In the genomic region with DNA sequence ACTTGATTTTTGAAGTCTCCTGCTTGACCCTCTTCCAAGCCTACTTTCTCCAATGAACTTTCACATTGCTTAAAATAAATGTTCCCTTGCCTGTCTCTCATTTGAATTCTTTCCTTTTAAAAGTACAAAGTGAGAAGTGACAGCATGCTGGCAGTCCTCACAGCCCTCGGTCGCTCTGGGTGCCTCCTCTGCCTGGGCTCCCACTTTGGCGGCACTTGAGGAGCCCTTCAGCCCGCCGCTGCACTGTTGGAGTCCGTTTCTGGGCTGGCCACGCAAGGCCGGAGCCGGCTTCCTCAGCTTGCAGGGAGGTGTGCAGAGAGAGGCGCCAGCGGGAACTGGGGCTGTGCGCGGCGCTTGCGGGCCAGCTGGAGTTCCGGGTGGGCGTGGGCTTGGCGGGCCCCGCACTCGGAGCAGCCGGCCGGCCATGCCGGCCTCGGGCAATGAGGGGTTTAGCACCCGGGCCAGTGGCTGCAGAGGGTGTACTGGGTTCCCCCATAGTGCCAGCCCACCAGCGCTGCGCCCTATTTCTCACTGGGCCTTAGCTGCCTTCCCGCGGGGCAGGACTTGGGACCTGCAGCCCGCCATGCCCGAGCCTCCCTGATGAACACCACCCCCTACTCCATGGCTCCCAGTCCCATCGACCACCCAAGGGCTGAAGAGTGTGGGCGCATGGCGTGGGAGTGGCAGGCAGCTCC, we compare ENCODE assay signal across 17 cellular contexts. TPM values are rescaled to one million over a fixed set of nuclear protein-coding genes. Genes with fewer than 3 reads are reported as not detected.
DNase-seq lines count a peak whose midpoint lies in the region; ATAC-seq and TF ChIP-seq lines count a peak whose summit lies in the region.
"Had no signal": no experiment of that assay in that cellular context is flagged by ENCODE, and none has a peak within 500 bp of the region (broad histone marks: within the 10 kb centered on the region; RNA-seq: fewer than 3 reads in every experiment).

No MANE protein-coding gene starts in this region.

- H3K9me3 ChIP-seq in CD4-positive, CD25-positive, alpha-beta regulatory T cell (ENCODE audit: control insufficient read depth in 2 of 2, low read length in 2 of 2): no peaks in the 10 kb centered on the region
- H3K9me3 ChIP-seq in HEK293 (ENCODE audit: control insufficient read depth, insufficient read depth, low read depth, low read length): no peaks in the 10 kb centered on the region

- no peak overlapping the region for H3K4me3 ChIP-seq in CD4-positive, CD25-positive, alpha-beta regulatory T cell (ENCODE audit: low read depth, low read length)
- H3K4me3 ChIP-seq in HEK293 (ENCODE audit: low read depth, low read length): no peak overlapping the region

- H3K36me3 Mint-ChIP-seq in CD4-positive, CD25-positive, alpha-beta regulatory T cell: peaks cover 11% of the 10 kb centered on the region
- H3K36me3 Mint-ChIP-seq in central memory CD8-positive, alpha-beta T cell (ENCODE audit: insufficient read depth): peaks cover 14% of the 10 kb centered on the region
- H3K36me3 Mint-ChIP-seq: mesothelial cell of epicardium had no signal

- POLR2A ChIA-PET in HEK293 (lab: Yijun Ruan, JAX): interaction anchor here (0.7 kb wide), 1 partner anchor 10 kb away, joined by 3 read pairs; no protein-coding TSS in a partner anchor

- H3K4me1 ChIP-seq in CD4-positive, CD25-positive, alpha-beta regulatory T cell (ENCODE audit: control insufficient read depth, insufficient read depth, low read length, poor library complexity, severe bottlenecking): peaks cover 60% of the 10 kb centered on the region
- no peaks in the 10 kb centered on the region for H3K4me1 ChIP-seq in HEK293 (ENCODE audit: control insufficient read depth, insufficient read depth, low read length)

- H3K9me3 Mint-ChIP-seq in CD4-positive, CD25-positive, alpha-beta regulatory T cell: peaks cover 0 to 14% (median 5%) of the 10 kb centered on the region in 7 donors
- no peaks in the 10 kb centered on the region for H3K9me3 Mint-ChIP-seq in central memory CD8-positive, alpha-beta T cell

- H3K27me3 ChIP-seq in CD4-positive, CD25-positive, alpha-beta regulatory T cell (ENCODE audit: control insufficient read depth, insufficient read depth, low read length): no peaks in the 10 kb centered on the region

- no peak for TF ChIP-seq CTCF in HEK293 (tag by site-specific recombination; IDR thresholded peaks at IDR 0.05)

- no peaks in the 10 kb centered on the region for H3K36me3 ChIP-seq in CD4-positive, CD25-positive, alpha-beta regulatory T cell (ENCODE audit: control insufficient read depth, insufficient read depth, low read length)
- H3K36me3 ChIP-seq in HEK293 (ENCODE audit: control insufficient read depth in 2 of 2, insufficient read depth in 1 of 2, low read length in 2 of 2): no peaks in the 10 kb centered on the region

- H3K27ac ChIP-seq in CD4-positive, CD25-positive, alpha-beta regulatory T cell (ENCODE audit: insufficient read depth, low read length, poor library complexity, severe bottlenecking): peak overlapping the region; percentile 87
- H3K27ac ChIP-seq in HEK293 (ENCODE audit: extremely low read depth, low read depth, low read length): no peak overlapping the region
- H3K27ac ChIP-seq: epithelial cell of prostate had no signal

- H3K27ac Mint-ChIP-seq in CD4-positive, CD25-positive, alpha-beta regulatory T cell: peak overlapping the region; percentile 96 to 98 (median 98)
- peak overlapping the region; percentile 91 for H3K27ac Mint-ChIP-seq in central memory CD8-positive, alpha-beta T cell (ENCODE audit: low read depth)
- H3K27ac Mint-ChIP-seq: mesothelial cell of epicardium had no signal

- CTCF ChIA-PET in HEK293 (lab: Yijun Ruan, JAX): interaction anchor here (0.5 to 5.3 kb wide), 6 partner anchors 9 to 93 kb away, joined by 3 to 53 read pairs (median 4); no protein-coding TSS in a partner anchor

- H3K4me3 Mint-ChIP-seq in CD4-positive, CD25-positive, alpha-beta regulatory T cell: peak overlapping the region in 2 of 4 donors; percentile 92 to 93
- peak overlapping the region; percentile 81 for H3K4me3 Mint-ChIP-seq in central memory CD8-positive, alpha-beta T cell
- H3K4me3 Mint-ChIP-seq: mesothelial cell of epicardium had no signal

- peaks cover 25 to 77% (median 35%) of the 10 kb centered on the region in 4 donors for H3K4me1 Mint-ChIP-seq in CD4-positive, CD25-positive, alpha-beta regulatory T cell
- peaks cover 54% of the 10 kb centered on the region for H3K4me1 Mint-ChIP-seq in central memory CD8-positive, alpha-beta T cell

- peaks cover 21% of the 10 kb centered on the region for H3K27me3 Mint-ChIP-seq in CD4-positive, CD25-positive, alpha-beta regulatory T cell
- no peaks in the 10 kb centered on the region for H3K27me3 Mint-ChIP-seq in central memory CD8-positive, alpha-beta T cell
- H3K27me3 Mint-ChIP-seq: B cell had no signal

- no peak for ATAC-seq in CD4-positive, CD25-positive, alpha-beta regulatory T cell (ENCODE audit: low read depth in 2 of 2)
- ATAC-seq in central memory CD8-positive, alpha-beta T cell (replicated peaks; ENCODE audit: extremely low read depth, poor library complexity, severe bottlenecking): no peak
- no peak for ATAC-seq in GM21737 (IDR thresholded peaks at IDR 0.05; ENCODE audit: unreplicated experiment)
- no peak for ATAC-seq in GM19463 (IDR thresholded peaks at IDR 0.05; ENCODE audit: unreplicated experiment)
- no peak for ATAC-seq in HG02870 (IDR thresholded peaks at IDR 0.05; ENCODE audit: unreplicated experiment)
- ATAC-seq in HG03159 (IDR thresholded peaks at IDR 0.05; ENCODE audit: unreplicated experiment): no peak

- no peak for DNase-seq in CD4-positive, CD25-positive, alpha-beta regulatory T cell
- DNase-seq in central memory CD8-positive, alpha-beta T cell (ENCODE audit: low spot score in 2 of 2): no peak
- DNase-seq in mesenteric fat pad (ENCODE audit: low spot score): peak; percentile 76
- DNase-seq: anterior cingulate cortex, HCEC 1CT, NCI-H1105 treated with DMSO at 0.1 percent for 48 hours, NCI-H345, occipital lobe, SIG-M5 had no signal

TF ChIP-seq in HEK293, 187 proteins besides CTCF, POLR2A, EP300 and RAD21:
- TF ChIP-seq ZNF768 (tag by site-specific recombination; IDR thresholded peaks at IDR 0.05): no peak
- TF ChIP-seq KLF16 (tag by site-specific recombination; IDR thresholded peaks at IDR 0.05): no peak
- TF ChIP-seq ZNF223 (tag by site-specific recombination; IDR thresholded peaks at IDR 0.05): no peak
- TF ChIP-seq ZFHX2 (tag by site-specific recombination; conservative IDR thresholded peaks at IDR 0.05): 0 out of 2 replicates have a peak, but pooled peaks have one; percentile 8

RNA-seq across cellular contexts. Expression of a gene that starts 31.9 kb away (rescaled TPM):
- total RNA-seq in CD4-positive, CD25-positive, alpha-beta regulatory T cell: 3.9 TPM
- polyA plus RNA-seq in CD4-positive, CD25-positive, alpha-beta regulatory T cell: 10 to 100 TPM; 17.3 to 79.9 (median 40.7) TPM
- total RNA-seq in mesenteric fat pad: 127 TPM

RNA-seq across cellular contexts. Expression of a gene that starts 36.4 kb away (rescaled TPM):
- 48.1 TPM for total RNA-seq in CD4-positive, CD25-positive, alpha-beta regulatory T cell
- polyA plus RNA-seq in CD4-positive, CD25-positive, alpha-beta regulatory T cell: 10 to 100 TPM; 29.1 to 46.2 (median 37.1) TPM
- total RNA-seq in mesenteric fat pad: 17.4 TPM

Comparison
In these comparisons a context has a peak if more than half of its experiments do, and no peak if none do; other contexts are left out.
1. RNA of a gene that starts 31.9 kb away (total RNA-seq): 127 TPM in mesenteric fat pad (single experiment); 3.9 TPM in CD4-positive, CD25-positive, alpha-beta regulatory T cell (single experiment); every median in the first group is over 10 times any median in the second.